Comparison of ENCODE assay signal across 10 cellular contexts in genomic region chr18:23378470-23378764, GRCh38.
A peak's percentile ranks its signal among the peaks of the same experiment; 100 is the strongest.
DNase-seq lines count a peak whose midpoint lies in the region; ATAC-seq, FAIRE-seq and TF ChIP-seq lines count a peak whose summit lies in the region.
"Had no signal": no experiment of that assay in that cellular context is flagged by ENCODE, and none has a peak within 500 bp of the region (broad histone marks: within the 10 kb centered on the region; RNA-seq: fewer than 3 reads in every experiment).

No MANE protein-coding gene starts in this region.

- dilution Hi-C loops in mammary epithelial cell (cut with HindIII; ENCODE audit: low sequenced_read_pairs) = no loop called here

- no peak for TF ChIP-seq RAD21 in HepG2 (CRISPR knock-in tag; IDR thresholded peaks at IDR 0.05)

- H3K36me3 ChIP-seq in right lobe of liver (no peaks in the 10 kb centered on the region), HepG2 (replicated peaks in 1 of 2; ENCODE audit: control insufficient read depth in 1 of 2, insufficient read depth in 2 of 2, low read length in 2 of 2) (no peaks in the 10 kb centered on the region; a peak in 1 of 5 replicates), mammary epithelial cell (ENCODE audit: insufficient read depth, low read length) (no peaks in the 10 kb centered on the region), mucosa of descending colon (ENCODE audit: low read depth) (no peaks in the 10 kb centered on the region), aorta (ENCODE audit: control insufficient read depth in 1 of 2, insufficient read depth in 2 of 2, low read length in 1 of 2) (peaks cover 0 to 1% of the 10 kb centered on the region in 2 donors)

- H3K9me3 ChIP-seq in right lobe of liver (no peaks in the 10 kb centered on the region), HepG2 (ENCODE audit: low read length) (no peaks in the 10 kb centered on the region), mammary epithelial cell (replicated peaks; ENCODE audit: insufficient read depth, low read length) (no peaks in the 10 kb centered on the region), mucosa of descending colon (no peaks in the 10 kb centered on the region), aorta (ENCODE audit: control insufficient read depth, low read length) (no peaks in the 10 kb centered on the region)

- TF ChIP-seq EP300 in HepG2 (IDR thresholded peaks at IDR 0.05; ENCODE audit: low read depth in 2 of 2, low read length in 2 of 2) (no peak), HepG2 (CRISPR knock-in tag; IDR thresholded peaks at IDR 0.05; ENCODE audit: borderline replicate concordance) (no peak)

- no peak overlapping the region for H2AFZ ChIP-seq in HepG2 (ENCODE audit: low read length)
- H2AFZ ChIP-seq in mammary epithelial cell (ENCODE audit: low read depth, low read length) = no peak overlapping the region

- CTCF ChIA-PET in HepG2 (lab: Yijun Ruan, JAX; ENCODE audit: low intra/inter-chr PET ratio, low total read pairs) (interaction anchor here (2.0 to 2.4 kb wide), 2 partner anchors 247 to 301 kb away, joined by 7 to 9 read pairs; no protein-coding TSS in a partner anchor), mammary epithelial cell (lab: Charles Lee; ENCODE audit: low non-redundant PET) (interaction anchor here (0.8 to 1.0 kb wide), 2 partner anchors 33 to 247 kb away, joined by 4 to 15 read pairs; no protein-coding TSS in a partner anchor)

- POLR2A ChIA-PET in HepG2 (lab: Yijun Ruan, JAX) = interaction anchor here (0.6 to 1.8 kb wide), 3 partner anchors 95 to 244 kb away, joined by 3 to 7 read pairs (median 5); no protein-coding TSS in a partner anchor

- FAIRE-seq in HepG2 (lab: Jason Lieb, UNC) = no peak
- FAIRE-seq: H1 had no signal

- H3K27ac ChIP-seq in right lobe of liver (peak overlapping the region; percentile 8 to 56 (median 17)), HepG2 (ENCODE audit: extremely low read length, insufficient read depth, low read length) (no peak overlapping the region), mammary epithelial cell (ENCODE audit: insufficient read depth, low read depth, low read length) (peak overlapping the region; percentile 86), aorta (ENCODE audit: low read depth in 1 of 2, low read length in 2 of 2) (no peak overlapping the region)

- no peak overlapping the region for H3K4me3 ChIP-seq in right lobe of liver
- no peak overlapping the region for H3K4me3 ChIP-seq in HepG2 (replicated peaks in 1 of 3; ENCODE audit: insufficient read depth in 1 of 3, low read depth in 2 of 3, low read length in 3 of 3)
- H3K4me3 ChIP-seq in mammary epithelial cell (replicated peaks in 1 of 3; ENCODE audit: insufficient read depth in 1 of 3, low read depth in 2 of 3, low read length in 3 of 3) = no peak overlapping the region
- no peak overlapping the region for H3K4me3 ChIP-seq in mucosa of descending colon
- no peak overlapping the region for H3K4me3 ChIP-seq in aorta (ENCODE audit: low read length in 2 of 2)

- no peaks in the 10 kb centered on the region for H4K20me1 ChIP-seq in HepG2 (ENCODE audit: insufficient read depth, low read length)
- no peaks in the 10 kb centered on the region for H4K20me1 ChIP-seq in mammary epithelial cell (ENCODE audit: insufficient read depth, low read length)

- ATAC-seq in right lobe of liver (peak in 2 of 4 donors; percentile 38 to 73), HepG2 (no peak), mucosa of descending colon (peak; percentile 33), aorta (ENCODE audit: low FRiP score) (peak; percentile 23)

- WGBS in right lobe of liver (ENCODE audit: insufficient coverage, low coverage, low lambda C conversion rate, missing lambda C conversion rate) = 27% methylated on average over 1 of the region's 1 CpG
- 96% methylated on average over 1 of the region's 1 CpG for WGBS in HepG2 (ENCODE audit: low lambda C conversion rate)
- 0% methylated on average over 1 of the region's 1 CpG for WGBS in mammary epithelial cell (ENCODE audit: low coverage, missing lambda C conversion rate)
- 3% methylated on average over 1 of the region's 1 CpG for WGBS in aorta, 2 donors

- TF ChIP-seq CTCF in right lobe of liver (IDR thresholded peaks at IDR 0.05) = no peak
- no peak for TF ChIP-seq CTCF in HepG2 (CRISPR knock-in tag; IDR thresholded peaks at IDR 0.05)
- TF ChIP-seq CTCF in mammary epithelial cell (conservative IDR thresholded peaks at IDR 0.05 in 1 of 2, IDR thresholded peaks at IDR 0.05 in 1 of 2; ENCODE audit: extremely low read depth in 1 of 2, insufficient read depth in 1 of 2, low read depth in 1 of 2, low read length in 2 of 2) = no peak
- no peak for TF ChIP-seq CTCF in mucosa of descending colon (IDR thresholded peaks at IDR 0.05)

- in situ Hi-C loops in HepG2 (cut with HindIII; ENCODE audit: extremely low pct_ligation_motif_present, low pct_unique_long_range_greater_than_20kb) = loop anchor here (10.0 kb wide), 1 partner anchor 244 kb away; the partner anchor contains the start of gene CABLES1
- in situ Hi-C loops in mammary epithelial cell (cut with MboI; ENCODE audit: low sequenced_read_pairs in 2 of 2) = loop anchor here (5.0 to 10.0 kb wide), 2 partner anchors 244 to 246 kb away; partner anchors contain the start of gene CABLES1 (in 1 of the 2)

- H3K4me2 ChIP-seq in HepG2 (ENCODE audit: low read depth, low read length) (no peak overlapping the region), mammary epithelial cell (ENCODE audit: insufficient read depth, low read depth, low read length) (peak overlapping the region; percentile 57)

- no peak for TF ChIP-seq POLR2A in right lobe of liver (IDR thresholded peaks at IDR 0.05)
- TF ChIP-seq POLR2A in HepG2 (IDR thresholded peaks at IDR 0.05; ENCODE audit: insufficient read depth in 1 of 2, low read depth in 2 of 2, low read length in 2 of 2) = no peak

- DNase-seq in right lobe of liver (no peak), HepG2 (ENCODE audit: low spot score) (no peak), mammary epithelial cell (peak; percentile 60), mucosa of descending colon (no peak), aorta (no peak), AG08395 (ENCODE audit: low spot score) (no peak), C1 segment of cervical spinal cord (lab: John Stamatoyannopoulos, UW) (no peak)
- no peak for DNase-seq in activated CD8-positive, alpha-beta memory T cell treated with anti-CD3 and anti-CD28 coated beads, Interleukin-2, amount 50 U/mL, for 4 hours
- DNase-seq: activated effector memory CD4-positive, alpha-beta T cell treated with Interleukin-2 at 50 U/mL for 16 hours had no signal

- H3K9ac ChIP-seq in HepG2 (ENCODE audit: insufficient read depth, low read depth, low read length) = no peak overlapping the region
- peak overlapping the region; percentile 34 for H3K9ac ChIP-seq in mammary epithelial cell (ENCODE audit: insufficient read depth, low read length)

- H3K27me3 ChIP-seq in right lobe of liver (no peaks in the 10 kb centered on the region), HepG2 (ENCODE audit: control insufficient read depth in 1 of 2, insufficient read depth in 2 of 2, low read length in 2 of 2) (no peaks in the 10 kb centered on the region), mammary epithelial cell (ENCODE audit: insufficient read depth, low read length) (no peaks in the 10 kb centered on the region), aorta (ENCODE audit: control insufficient read depth in 1 of 2, insufficient read depth in 2 of 2, low read length in 1 of 2) (no peaks in the 10 kb centered on the region)

- BruUV-seq in HepG2 (replicated peaks; lab: Mats Ljungman, UMichigan) = no TSS peak
- BruUV-seq in mammary epithelial cell (replicated peaks; lab: Mats Ljungman, UMichigan) = no TSS peak

- peaks cover 0 to 15% (median 6%) of the 10 kb centered on the region in 4 donors for H3K4me1 ChIP-seq in right lobe of liver
- H3K4me1 ChIP-seq in HepG2 (ENCODE audit: insufficient read depth, low read length) = peaks cover 29% of the 10 kb centered on the region
- H3K4me1 ChIP-seq in mammary epithelial cell (ENCODE audit: insufficient read depth, low read length) = peaks cover 15% of the 10 kb centered on the region
- H3K4me1 ChIP-seq in mucosa of descending colon (ENCODE audit: low read depth) = peaks cover 6% of the 10 kb centered on the region
- peaks cover 0 to 4% of the 10 kb centered on the region in 2 donors for H3K4me1 ChIP-seq in aorta (ENCODE audit: control insufficient read depth in 1 of 2, insufficient read depth in 2 of 2, low read length in 2 of 2)

- intact Hi-C loops in right lobe of liver (cut with DNase I) (no loop called here), HepG2 (cut with micrococcal nuclease; ENCODE audit: unreplicated experiment) (loop anchor here (1.0 to 5.0 kb wide), 5 partner anchors 28 to 301 kb away; no protein-coding TSS in a partner anchor), mammary epithelial cell (cut with micrococcal nuclease) (loop anchor here (1.0 to 10.0 kb wide), 7 partner anchors 94 to 566 kb away; partner anchors contain the start of gene CABLES1), mucosa of descending colon (cut with DNase I, micrococcal nuclease) (loop anchor here (5.0 to 10.0 kb wide), 3 partner anchors 144 to 301 kb away; partner anchors contain the start of gene CABLES1 (in 1 of the 2)), aorta (cut with DNase I) (loop anchor here (2.0 to 5.0 kb wide), 3 partner anchors 32 to 346 kb away; no protein-coding TSS in a partner anchor)

- H3K79me2 ChIP-seq in HepG2 (ENCODE audit: insufficient read depth, low read length) = no peaks in the 10 kb centered on the region
- no peaks in the 10 kb centered on the region for H3K79me2 ChIP-seq in mammary epithelial cell (ENCODE audit: insufficient read depth, low read length)

TF ChIP-seq in HepG2, 621 proteins besides CTCF, POLR2A, EP300 and RAD21 (continues in another document):
- TF ChIP-seq ZBTB7A (CRISPR knock-in tag; IDR thresholded peaks at IDR 0.05) = no peak
- no peak for TF ChIP-seq TIGD3 (CRISPR knock-in tag; IDR thresholded peaks at IDR 0.05; ENCODE audit: borderline replicate concordance)
- no peak for TF ChIP-seq ZNF605 (CRISPR knock-in tag; IDR thresholded peaks at IDR 0.05)
- TF ChIP-seq CCAR2 (optimal IDR thresholded peaks at IDR 0.05; ENCODE audit: low read depth, low read length) = no peak
- TF ChIP-seq ZNF382 (CRISPR knock-in tag; IDR thresholded peaks at IDR 0.05; ENCODE audit: borderline replicate concordance) = no peak
- TF ChIP-seq CREM (IDR thresholded peaks at IDR 0.05) = no peak
- TF ChIP-seq CREM (CRISPR knock-in tag; IDR thresholded peaks at IDR 0.05) = no peak
- TF ChIP-seq ZNF660 (CRISPR knock-in tag; IDR thresholded peaks at IDR 0.05; ENCODE audit: borderline replicate concordance, low read depth) = no peak
- no peak for TF ChIP-seq REL (CRISPR knock-in tag; conservative IDR thresholded peaks at IDR 0.05)
- no peak for TF ChIP-seq SP4 (CRISPR knock-in tag; IDR thresholded peaks at IDR 0.05)

Comparison
In these comparisons a context has a peak if more than half of its experiments do, and no peak if none do; other contexts are left out.
1. H3K27ac ChIP-seq: peak in right lobe of liver (3 of 3) and mammary epithelial cell (single experiment); none in HepG2 (single experiment) and aorta (0 of 2).
2. intact Hi-C loops: an anchor here in HepG2 (1.0 to 5.0 kb wide), mammary epithelial cell (1.0 to 10.0 kb wide), mucosa of descending colon (5.0 to 10.0 kb wide) and aorta (2.0 to 5.0 kb wide); none called in right lobe of liver.